1 cellular context compared by ENCODE assay signal in genomic region chr9:137077010-137077747, GRCh38.
TF ChIP-seq lines count a peak whose summit lies in the region.

Gene UAP1L1 (plus strand): TSS chr9:137077517. CDS start chr9:137077533, 16 bp downstream.

TF ChIP-seq in K562, 482 proteins besides CTCF, POLR2A, EP300 and RAD21 (continued from another document):
- TF ChIP-seq ZBTB11 (CRISPR knock-in tag; IDR thresholded peaks at IDR 0.05) = peak in 1 of 3 experiments; percentile 50; a peak in 1 of 6 replicates
- TF ChIP-seq TFE3 (CRISPR knock-in tag; IDR thresholded peaks at IDR 0.05) = 0 out of 2 replicates have a peak, but pooled peaks have one; percentile 25
- peak; percentile 81 for TF ChIP-seq HNRNPLL (IDR thresholded peaks at IDR 0.05; ENCODE audit: low read depth, low read length, poor library complexity, severe bottlenecking)
- no peak for TF ChIP-seq DDX20 (tag; IDR thresholded peaks at IDR 0.05; ENCODE audit: low read depth)
- TF ChIP-seq RBFOX2 (IDR thresholded peaks at IDR 0.05; ENCODE audit: low read depth, low read length) = 0 out of 2 replicates have a peak, but pooled peaks have one; percentile 15
- TF ChIP-seq NCOA2 (IDR thresholded peaks at IDR 0.05; ENCODE audit: partially characterized antibody in 2 of 2) = no peak
- 0 out of 2 replicates have a peak, but pooled peaks have one; percentile 28 for TF ChIP-seq USF2 (CRISPR knock-in tag; IDR thresholded peaks at IDR 0.05)
- TF ChIP-seq PHF8 (IDR thresholded peaks at IDR 0.05; ENCODE audit: borderline replicate concordance, low read length) = peak; percentile 38; the same call in 1 of the 2 replicates
- peak; percentile 90 for TF ChIP-seq VEZF1 (CRISPR knock-in tag; IDR thresholded peaks at IDR 0.05)
- TF ChIP-seq ARNT (IDR thresholded peaks at IDR 0.05) = no peak
- peak in 1 of 2 experiments; percentile 41 for TF ChIP-seq E2F6 (IDR thresholded peaks at IDR 0.05; ENCODE audit: borderline replicate concordance in 1 of 2, extremely low read depth in 1 of 2, insufficient read depth in 1 of 2, insufficient read length in 1 of 2, low read depth in 1 of 2, low read length in 1 of 2, poor library complexity in 1 of 2, severe bottlenecking in 1 of 2)
- TF ChIP-seq ZNF212 (CRISPR knock-in tag; IDR thresholded peaks at IDR 0.05) = no peak
- 0 out of 2 replicates have a peak, but pooled peaks have one; percentile 40 for TF ChIP-seq CXXC5 (CRISPR knock-in tag; IDR thresholded peaks at IDR 0.05)
- TF ChIP-seq ESRRB (CRISPR knock-in tag; IDR thresholded peaks at IDR 0.05; ENCODE audit: borderline replicate concordance) = no peak
- peak; percentile 74 for TF ChIP-seq BHLHE40 (IDR thresholded peaks at IDR 0.05; ENCODE audit: low read length)
